2 cellular contexts compared by ENCODE assay signal in genomic region chr3:56667973-56668579, GRCh38.
TF ChIP-seq lines count a peak whose summit lies in the region.

No MANE protein-coding gene starts in this region.

TF ChIP-seq in GM12878, 131 proteins besides CTCF, POLR2A, EP300 and RAD21:
- no peak for TF ChIP-seq IKZF1 (conservative IDR thresholded peaks at IDR 0.05)
- TF ChIP-seq MTA3 (IDR thresholded peaks at IDR 0.05; ENCODE audit: borderline replicate concordance, low read length) = no peak
TF ChIP-seq in GM12878: peak in this region for 0.

TF ChIP-seq in SK-N-SH treated with all-trans-retinoic acid at 6 μM for 48 hours, 23 proteins besides CTCF, POLR2A, EP300 and RAD21:
- TF ChIP-seq, protein P1, sequence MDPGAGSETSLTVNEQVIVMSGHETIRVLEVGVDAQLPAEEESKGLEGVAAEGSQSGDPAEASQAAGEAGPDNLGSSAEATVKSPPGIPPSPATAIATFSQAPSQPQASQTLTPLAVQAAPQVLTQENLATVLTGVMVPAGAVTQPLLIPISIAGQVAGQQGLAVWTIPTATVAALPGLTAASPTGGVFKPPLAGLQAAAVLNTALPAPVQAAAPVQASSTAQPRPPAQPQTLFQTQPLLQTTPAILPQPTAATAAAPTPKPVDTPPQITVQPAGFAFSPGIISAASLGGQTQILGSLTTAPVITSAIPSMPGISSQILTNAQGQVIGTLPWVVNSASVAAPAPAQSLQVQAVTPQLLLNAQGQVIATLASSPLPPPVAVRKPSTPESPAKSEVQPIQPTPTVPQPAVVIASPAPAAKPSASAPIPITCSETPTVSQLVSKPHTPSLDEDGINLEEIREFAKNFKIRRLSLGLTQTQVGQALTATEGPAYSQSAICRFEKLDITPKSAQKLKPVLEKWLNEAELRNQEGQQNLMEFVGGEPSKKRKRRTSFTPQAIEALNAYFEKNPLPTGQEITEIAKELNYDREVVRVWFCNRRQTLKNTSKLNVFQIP (CRISPR knock-in tag; IDR thresholded peaks at IDR 0.05; ENCODE audit: borderline replicate concordance, low read depth) = no peak
- TF ChIP-seq ZFP30 (CRISPR knock-in tag; IDR thresholded peaks at IDR 0.05) (no peak), SNAI2 (CRISPR knock-in tag; IDR thresholded peaks at IDR 0.05) (no peak), GLIS3 (CRISPR knock-in tag; IDR thresholded peaks at IDR 0.05) (no peak), OSR1 (CRISPR knock-in tag; IDR thresholded peaks at IDR 0.05) (no peak), ZNF8 (CRISPR knock-in tag; IDR thresholded peaks at IDR 0.05) (no peak), CSRNP3 (CRISPR knock-in tag; IDR thresholded peaks at IDR 0.05) (no peak), CSDC2 (CRISPR knock-in tag; IDR thresholded peaks at IDR 0.05) (no peak), ESRRG (CRISPR knock-in tag; IDR thresholded peaks at IDR 0.05) (no peak), PATZ1 (CRISPR knock-in tag; IDR thresholded peaks at IDR 0.05; ENCODE audit: borderline replicate concordance) (no peak), BACH2 (CRISPR knock-in tag; IDR thresholded peaks at IDR 0.05; ENCODE audit: borderline replicate concordance) (no peak)
- TF ChIP-seq, protein P2, sequence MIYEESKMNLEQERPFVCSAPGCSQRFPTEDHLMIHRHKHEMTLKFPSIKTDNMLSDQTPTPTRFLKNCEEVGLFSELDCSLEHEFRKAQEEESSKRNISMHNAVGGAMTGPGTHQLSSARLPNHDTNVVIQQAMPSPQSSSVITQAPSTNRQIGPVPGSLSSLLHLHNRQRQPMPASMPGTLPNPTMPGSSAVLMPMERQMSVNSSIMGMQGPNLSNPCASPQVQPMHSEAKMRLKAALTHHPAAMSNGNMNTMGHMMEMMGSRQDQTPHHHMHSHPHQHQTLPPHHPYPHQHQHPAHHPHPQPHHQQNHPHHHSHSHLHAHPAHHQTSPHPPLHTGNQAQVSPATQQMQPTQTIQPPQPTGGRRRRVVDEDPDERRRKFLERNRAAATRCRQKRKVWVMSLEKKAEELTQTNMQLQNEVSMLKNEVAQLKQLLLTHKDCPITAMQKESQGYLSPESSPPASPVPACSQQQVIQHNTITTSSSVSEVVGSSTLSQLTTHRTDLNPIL (CRISPR knock-in tag; IDR thresholded peaks at IDR 0.05; ENCODE audit: low read depth) = no peak
TF ChIP-seq in SK-N-SH treated with all-trans-retinoic acid at 6 μM for 48 hours: peak in this region for 0.
